In the genomic region with DNA sequence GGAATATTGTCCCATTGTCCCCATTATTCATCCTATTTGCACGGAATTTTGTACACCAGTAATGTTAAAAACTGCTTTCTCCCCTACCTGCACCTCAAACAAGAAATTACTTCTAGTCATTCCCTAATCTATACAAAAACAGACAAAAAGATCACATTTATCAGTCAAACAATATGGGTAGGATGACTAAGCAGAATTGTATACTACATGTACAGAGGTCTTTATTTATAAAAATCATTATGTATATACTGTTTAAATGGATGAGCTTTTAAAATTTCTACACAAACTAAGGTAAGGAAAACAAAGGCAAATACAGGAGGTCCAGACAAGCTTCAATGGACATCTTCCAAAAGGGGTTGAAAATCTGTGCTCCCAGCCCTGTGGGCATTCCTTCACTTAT, we compare ENCODE assay signal across 8 cellular contexts.
"Had no signal": no experiment of that assay in that cellular context is flagged by ENCODE, and none has a peak within 500 bp of the region (broad histone marks: within the 10 kb centered on the region; RNA-seq: fewer than 3 reads in every experiment).

No MANE protein-coding gene starts in this region.

- H3K4me3 Mint-ChIP-seq: HFFc6, IgD-negative memory B cell had no signal

- H3K9me3 Mint-ChIP-seq: HFFc6 had no signal

- H3K27ac ChIP-seq: HL-60 had no signal

- H3K4me1 Mint-ChIP-seq: IgD-negative memory B cell had no signal

- H3K4me1 ChIP-seq: HAP-1 had no signal

- DNase-seq: GOT3, H7, HFFc6, KG1 had no signal

- ATAC-seq: HCT116 had no signal

- H3K36me3 ChIP-seq: HAP-1 had no signal

- H3K9me3 ChIP-seq: HAP-1 had no signal

- H3K27ac Mint-ChIP-seq: HFFc6, IgD-negative memory B cell had no signal

- H3K27me3 Mint-ChIP-seq: IgD-negative memory B cell had no signal

- H3K4me3 ChIP-seq: HAP-1 had no signal
